ENCODE assay signal across 1 cellular context in genomic region chr17:79335456-79335855, GRCh38.
TF ChIP-seq lines count a peak whose summit lies in the region.

No MANE protein-coding gene starts in this region.

TF ChIP-seq in H1, 55 proteins besides CTCF, POLR2A, EP300 and RAD21 (continued from another document):
- TF ChIP-seq CHD7 (IDR thresholded peaks at IDR 0.05; ENCODE audit: insufficient replicate concordance, low read length) = no peak
